Comparison of ENCODE assay signal across 17 cellular contexts in the genomic region with DNA sequence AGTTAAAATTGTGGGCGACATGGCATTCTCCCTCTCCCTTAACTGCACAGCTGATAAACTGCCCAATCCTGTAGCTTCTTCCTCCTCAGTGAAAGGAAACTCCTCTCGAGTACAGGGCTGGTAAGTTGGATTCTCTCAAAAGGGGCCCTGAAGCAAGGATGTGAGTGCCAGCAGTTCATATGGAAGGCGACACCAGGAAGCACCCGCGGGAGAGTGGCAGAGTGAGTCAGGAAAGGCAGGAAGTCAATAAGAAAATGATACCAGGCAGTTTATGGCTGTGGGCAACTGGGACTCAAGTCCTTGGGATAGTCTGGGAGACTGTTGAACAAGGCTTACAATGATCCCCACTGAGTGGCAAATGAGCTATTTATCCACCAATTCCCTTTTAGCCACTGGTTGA. TPM values are rescaled to one million over a fixed set of nuclear protein-coding genes. Genes with fewer than 3 reads are reported as not detected.
DNase-seq lines count a peak whose midpoint lies in the region; ATAC-seq, FAIRE-seq and TF ChIP-seq lines count a peak whose summit lies in the region.
"Had no signal": no experiment of that assay in that cellular context is flagged by ENCODE, and none has a peak within 500 bp of the region (broad histone marks: within the 10 kb centered on the region; RNA-seq: fewer than 3 reads in every experiment).

No MANE protein-coding gene starts in this region.

- TF ChIP-seq CTCF in A549 (IDR thresholded peaks at IDR 0.05) (no peak), prostate gland (IDR thresholded peaks at IDR 0.05) (no peak)

- POLR2A ChIA-PET in A549 (lab: Yijun Ruan, JAX): no interaction called here

- TF ChIP-seq EP300 in A549 (IDR thresholded peaks at IDR 0.05): no peak

- ATAC-seq in A549: peak; percentile 49; a peak in 3 of 6 replicates
- ATAC-seq in HG02623 (IDR thresholded peaks at IDR 0.05; ENCODE audit: unreplicated experiment): no peak

- H3K36me3 ChIP-seq in HUES48 (ENCODE audit: control insufficient read depth, insufficient read depth, low read length) (no peaks in the 10 kb centered on the region), SK-N-MC (ENCODE audit: insufficient read depth, low read length) (no peaks in the 10 kb centered on the region), prostate gland (no peaks in the 10 kb centered on the region)
- H3K36me3 ChIP-seq: vagina had no signal

- H3K9me3 ChIP-seq in A549: peaks cover 6% of the 10 kb centered on the region
- H3K9me3 ChIP-seq in HUES48 (ENCODE audit: control insufficient read depth, insufficient read depth, low read length): no peaks in the 10 kb centered on the region
- H3K9me3 ChIP-seq in SK-N-MC (ENCODE audit: low read depth, low read length): no peaks in the 10 kb centered on the region
- H3K9me3 ChIP-seq in prostate gland: no peaks in the 10 kb centered on the region
- H3K9me3 ChIP-seq: vagina had no signal

- H3K27me3 ChIP-seq in HUES48 (ENCODE audit: control insufficient read depth, insufficient read depth, low read length) (no peaks in the 10 kb centered on the region), prostate gland (replicated peaks; ENCODE audit: insufficient read depth) (no peaks in the 10 kb centered on the region)
- H3K27me3 ChIP-seq: dorsolateral prefrontal cortex, vagina had no signal

- DNase-seq in A549 (ENCODE audit: low read depth in 1 of 2, low spot score in 1 of 2) (peak in 1 of 2 experiments; percentile 40), SK-N-MC (ENCODE audit: low read depth, low spot score) (no peak), foreskin melanocyte (peak; percentile 50), prostate gland (ENCODE audit: low spot score) (no peak), dedifferentiated amniotic fluid mesenchymal stem cell (ENCODE audit: extremely low spot score) (no peak), NCI-H526 treated with DMSO at 0.1 percent for 48 hours (lab: John Stamatoyannopoulos, UW) (no peak)
- DNase-seq: activated T-cell treated with anti-CD3 and anti-CD28 coated beads, Interleukin-2, amount 50 U/mL, for 1 hour; amniotic stem cell; DMS79; dorsolateral prefrontal cortex; NCI-H345; nucleus accumbens had no signal

- H3K9ac ChIP-seq in HUES48 (ENCODE audit: low read depth, low read length): 0 out of 2 replicates have a peak overlapping the region, but pooled peaks have one; percentile 13
- no peak overlapping the region for H3K9ac ChIP-seq in SK-N-MC (ENCODE audit: insufficient read length)

- peak overlapping the region; percentile 12; the same call in 1 of the 3 replicates for H3K4me2 ChIP-seq in A549

- H3K4me3 ChIP-seq in A549 (no peak overlapping the region), HUES48 (ENCODE audit: low read depth, low read length) (no peak overlapping the region), SK-N-MC (no peak overlapping the region), prostate gland (no peak overlapping the region)
- H3K4me3 ChIP-seq: dorsolateral prefrontal cortex, vagina had no signal

- H3K4me1 ChIP-seq in A549 (peaks cover 54% of the 10 kb centered on the region), HUES48 (ENCODE audit: control insufficient read depth, insufficient read depth, low read length) (no peaks in the 10 kb centered on the region), prostate gland (replicated peaks) (no peaks in the 10 kb centered on the region)
- H3K4me1 ChIP-seq: vagina had no signal

- WGBS in A549 (ENCODE audit: missing lambda C conversion rate): 41% methylated on average over 5 of the region's 5 CpGs
- WGBS in prostate gland: 72% methylated on average over 5 of the region's 5 CpGs

- CTCF ChIA-PET in A549 (lab: Yijun Ruan, JAX): no interaction called here

- intact Hi-C loops in prostate gland (cut with DNase I): no loop called here

- TF ChIP-seq RAD21 in A549 (conservative IDR thresholded peaks at IDR 0.05 in 1 of 2, IDR thresholded peaks at IDR 0.05 in 1 of 2): no peak

- FAIRE-seq in A549 (lab: Jason Lieb, UNC): no peak
- FAIRE-seq: GM12892 had no signal

- H3K27ac ChIP-seq in A549 (peak overlapping the region; percentile 65 to 79), HUES48 (ENCODE audit: low read depth, low read length) (no peak overlapping the region), SK-N-MC (0 out of 2 replicates have a peak overlapping the region, but pooled peaks have one; percentile 28), prostate gland (no peak overlapping the region)
- H3K27ac ChIP-seq: dorsolateral prefrontal cortex, RWPE1, vagina had no signal

- TF ChIP-seq POLR2A in A549 (IDR thresholded peaks at IDR 0.05; ENCODE audit: low read length) (no peak), prostate gland (IDR thresholded peaks at IDR 0.05) (no peak)

TF ChIP-seq in A549, 52 proteins besides CTCF, POLR2A, EP300 and RAD21:
- TF ChIP-seq RFX5 (IDR thresholded peaks at IDR 0.05) (no peak), CHD2 (IDR thresholded peaks at IDR 0.05; ENCODE audit: low read length, partially characterized antibody) (no peak), POLR2AphosphoS2 (conservative IDR thresholded peaks at IDR 0.05; ENCODE audit: low read length) (no peak), GATA3 (IDR thresholded peaks at IDR 0.05; ENCODE audit: borderline replicate concordance) (no peak), KDM1A (IDR thresholded peaks at IDR 0.05; ENCODE audit: low read depth) (no peak), ZSCAN20 (CRISPR knock-in tag; IDR thresholded peaks at IDR 0.05) (no peak), HDAC2 (IDR thresholded peaks at IDR 0.05) (no peak), EHMT2 (IDR thresholded peaks at IDR 0.05; ENCODE audit: low read depth) (no peak), HOXB13 (CRISPR knock-in tag; IDR thresholded peaks at IDR 0.05; ENCODE audit: low read depth) (no peak), NR3C1 (IDR thresholded peaks at IDR 0.05) (no peak)
- TF ChIP-seq, protein P1, sequence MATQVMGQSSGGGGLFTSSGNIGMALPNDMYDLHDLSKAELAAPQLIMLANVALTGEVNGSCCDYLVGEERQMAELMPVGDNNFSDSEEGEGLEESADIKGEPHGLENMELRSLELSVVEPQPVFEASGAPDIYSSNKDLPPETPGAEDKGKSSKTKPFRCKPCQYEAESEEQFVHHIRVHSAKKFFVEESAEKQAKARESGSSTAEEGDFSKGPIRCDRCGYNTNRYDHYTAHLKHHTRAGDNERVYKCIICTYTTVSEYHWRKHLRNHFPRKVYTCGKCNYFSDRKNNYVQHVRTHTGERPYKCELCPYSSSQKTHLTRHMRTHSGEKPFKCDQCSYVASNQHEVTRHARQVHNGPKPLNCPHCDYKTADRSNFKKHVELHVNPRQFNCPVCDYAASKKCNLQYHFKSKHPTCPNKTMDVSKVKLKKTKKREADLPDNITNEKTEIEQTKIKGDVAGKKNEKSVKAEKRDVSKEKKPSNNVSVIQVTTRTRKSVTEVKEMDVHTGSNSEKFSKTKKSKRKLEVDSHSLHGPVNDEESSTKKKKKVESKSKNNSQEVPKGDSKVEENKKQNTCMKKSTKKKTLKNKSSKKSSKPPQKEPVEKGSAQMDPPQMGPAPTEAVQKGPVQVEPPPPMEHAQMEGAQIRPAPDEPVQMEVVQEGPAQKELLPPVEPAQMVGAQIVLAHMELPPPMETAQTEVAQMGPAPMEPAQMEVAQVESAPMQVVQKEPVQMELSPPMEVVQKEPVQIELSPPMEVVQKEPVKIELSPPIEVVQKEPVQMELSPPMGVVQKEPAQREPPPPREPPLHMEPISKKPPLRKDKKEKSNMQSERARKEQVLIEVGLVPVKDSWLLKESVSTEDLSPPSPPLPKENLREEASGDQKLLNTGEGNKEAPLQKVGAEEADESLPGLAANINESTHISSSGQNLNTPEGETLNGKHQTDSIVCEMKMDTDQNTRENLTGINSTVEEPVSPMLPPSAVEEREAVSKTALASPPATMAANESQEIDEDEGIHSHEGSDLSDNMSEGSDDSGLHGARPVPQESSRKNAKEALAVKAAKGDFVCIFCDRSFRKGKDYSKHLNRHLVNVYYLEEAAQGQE (IDR thresholded peaks at IDR 0.05): no peak

RNA-seq across cellular contexts. Expression of gene ABHD3, which starts 34.8 kb away (rescaled TPM):
- 24.4 and 24.7 TPM in 2 replicates for polyA plus RNA-seq in A549 (2011; rRNA removed)
- polyA plus RNA-seq in A549 (2012; cell fraction: cytosol; rRNA removed): 14.5 and 15.6 TPM in 2 replicates
- 15.9 and 21.2 TPM in 2 replicates for polyA plus RNA-seq in A549 (2012; cell fraction: nucleus; rRNA removed)
- polyA plus RNA-seq in A549 (2017; fragmentation: RNase III; extraction: RNeasy Plus Mini Kit Qiagen cat#74134 plus additional on column Dnase treatment): 20.9 to 28.0 TPM (median 23.7 TPM) in 3 replicates
- polyA minus RNA-seq in A549 (2011; rRNA and poly(A)+ RNA removed): 10.6 and 14.1 TPM in 2 replicates
- total RNA-seq in prostate gland: 10 to 100 TPM in 1 of 2 donors, 1 to 10 TPM in 1; 9.6 to 18.5 TPM

RNA-seq across cellular contexts. Expression of gene SNRPD1, which starts 57.6 kb away (rescaled TPM):
- polyA plus RNA-seq in A549 (2011; rRNA removed): 49.3 and 139 TPM in 2 replicates
- 17.5 and 30.1 TPM in 2 replicates for polyA plus RNA-seq in A549 (2012; cell fraction: cytosol; rRNA removed)
- 3.2 and 8.6 TPM in 2 replicates for polyA plus RNA-seq in A549 (2012; cell fraction: nucleus; rRNA removed)
- 356 to 402 TPM (median 378 TPM) in 3 replicates for polyA plus RNA-seq in A549 (2017; fragmentation: RNase III; extraction: RNeasy Plus Mini Kit Qiagen cat#74134 plus additional on column Dnase treatment)
- polyA minus RNA-seq in A549 (2011; rRNA and poly(A)+ RNA removed): 14.7 and 27.8 TPM in 2 replicates
- 1 to 10 TPM; 6.0 TPM for total RNA-seq in prostate gland

Comparison
In these comparisons a context has a peak if more than half of its experiments do, and no peak if none do; other contexts are left out.
1. H3K27ac ChIP-seq: peak in A549 (2 of 2) and SK-N-MC (single experiment); none in HUES48 (single experiment) and prostate gland (0 of 2).